Comparison of ENCODE assay signal across 11 cellular contexts in the genomic region with DNA sequence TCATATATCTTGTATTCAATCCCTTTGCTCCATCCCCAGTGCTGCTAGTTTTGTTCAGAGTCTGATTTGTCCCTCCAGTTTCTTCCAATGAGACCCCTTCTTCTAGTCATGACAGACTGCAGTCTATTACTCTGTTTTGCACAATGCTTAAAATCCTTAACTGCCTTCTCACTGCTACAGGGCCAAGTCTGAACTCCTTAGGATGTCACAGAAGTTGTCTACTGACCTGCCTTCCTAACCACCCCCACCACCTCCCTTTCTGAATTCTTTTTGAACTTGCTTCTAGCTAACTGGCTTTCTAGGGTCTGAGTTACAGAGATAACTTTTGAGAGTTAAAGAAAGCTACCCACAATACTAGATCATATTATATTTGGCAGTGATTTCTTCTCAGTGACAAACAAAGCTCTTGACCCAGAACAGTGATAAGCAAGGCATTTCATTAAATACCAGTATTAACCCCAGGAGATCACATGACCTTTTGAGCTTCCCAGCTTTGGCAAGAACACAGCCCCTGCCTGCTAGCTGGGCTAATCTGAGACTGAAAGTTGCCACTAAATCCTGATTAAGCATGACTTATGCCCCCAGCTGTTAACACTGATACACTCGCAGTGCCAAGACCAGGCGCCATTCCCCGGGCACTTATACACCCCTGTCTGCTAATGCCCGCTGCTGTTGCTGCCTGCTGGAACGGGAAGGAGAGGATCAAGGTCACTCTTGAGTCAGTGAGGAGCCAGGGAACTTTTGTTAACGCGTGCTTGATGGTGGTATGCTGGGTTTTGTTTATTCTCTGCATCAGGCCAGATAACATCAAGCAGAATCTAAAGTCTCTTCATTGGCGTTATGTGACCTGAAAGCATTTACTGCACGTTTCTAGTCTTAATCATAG. TPM values are rescaled to one million over a fixed set of nuclear protein-coding genes. Genes with fewer than 3 reads are reported as not detected.
DNase-seq lines count a peak whose midpoint lies in the region; ATAC-seq and TF ChIP-seq lines count a peak whose summit lies in the region.
"Had no signal": no experiment of that assay in that cellular context is flagged by ENCODE, and none has a peak within 500 bp of the region (broad histone marks: within the 10 kb centered on the region; RNA-seq: fewer than 3 reads in every experiment).

No MANE protein-coding gene starts in this region.

- H3K27me3 ChIP-seq in endocrine pancreas (ENCODE audit: control insufficient read depth, insufficient read depth, low read length) = no peaks in the 10 kb centered on the region
- H3K27me3 ChIP-seq in lower lobe of right lung (ENCODE audit: low read depth) = no peaks in the 10 kb centered on the region
- no peaks in the 10 kb centered on the region for H3K27me3 ChIP-seq in tibial artery

- TF ChIP-seq CTCF in lower lobe of right lung (IDR thresholded peaks at IDR 0.05) (no peak), tibial artery (IDR thresholded peaks at IDR 0.05) (no peak)

- H3K36me3 ChIP-seq in endocrine pancreas (ENCODE audit: control insufficient read depth, insufficient read depth, low read length) = no peaks in the 10 kb centered on the region
- H3K36me3 ChIP-seq in lower lobe of right lung = no peaks in the 10 kb centered on the region
- no peaks in the 10 kb centered on the region for H3K36me3 ChIP-seq in tibial artery

- DNase-seq in DMS153 treated with DMSO at 0.1 percent for 48 hours (lab: John Stamatoyannopoulos, UW; ENCODE audit: unreplicated experiment) = peak; percentile 13
- no peak for DNase-seq in DMS153 (lab: John Stamatoyannopoulos, UW)
- no peak for DNase-seq in lower lobe of right lung
- peak in 1 of 2 donors; percentile 32 for DNase-seq in tibial artery
- DNase-seq in activated naive CD4-positive, alpha-beta T cell (lab: John Stamatoyannopoulos, UW) = no peak
- no peak for DNase-seq in effector CD4-positive, alpha-beta T cell
- DNase-seq: NK-92 treated with Interleukin-12 subunit alpha and Interleukin-12 subunit beta, amount 100 ng/mL, for 24 hours had no signal

- H3K9me3 ChIP-seq in endocrine pancreas (ENCODE audit: control insufficient read depth, low read length) (no peaks in the 10 kb centered on the region), lower lobe of right lung (no peaks in the 10 kb centered on the region), tibial artery (no peaks in the 10 kb centered on the region)

- H3K9ac ChIP-seq in endocrine pancreas (ENCODE audit: control insufficient read depth, insufficient read depth, low read length) = no peak overlapping the region

- ATAC-seq in lower lobe of right lung = peak; percentile 55 to 76
- ATAC-seq in HG02678 (IDR thresholded peaks at IDR 0.05; ENCODE audit: unreplicated experiment) = no peak

- peak overlapping the region; percentile 69 for H3K4me3 ChIP-seq in endocrine pancreas (ENCODE audit: control insufficient read depth, insufficient read depth, low read length)
- peak overlapping the region; percentile 51 for H3K4me3 ChIP-seq in lower lobe of right lung
- H3K4me3 ChIP-seq in tibial artery = peak overlapping the region; percentile 48 to 58

- H3K27ac ChIP-seq in lower lobe of right lung (peak overlapping the region; percentile 31), tibial artery (peak overlapping the region; percentile 63 to 70)
- H3K27ac ChIP-seq: 22Rv1 had no signal

- intact Hi-C loops in lower lobe of right lung (cut with DNase I) = no loop called here
- intact Hi-C loops in tibial artery (cut with DNase I; ENCODE audit: low total_unique reads) = no loop called here

- H3K4me1 ChIP-seq in endocrine pancreas (ENCODE audit: control insufficient read depth, insufficient read depth, low read length) = no peaks in the 10 kb centered on the region
- H3K4me1 ChIP-seq in lower lobe of right lung = peaks cover 14% of the 10 kb centered on the region
- peaks cover 0 to 13% (median 8%) of the 10 kb centered on the region in 4 donors for H3K4me1 ChIP-seq in tibial artery

RNA-seq across cellular contexts. Expression of gene ADAMTSL1, which starts 36.4 kb away (rescaled TPM):
- total RNA-seq in lower lobe of right lung = 3.7 TPM
- total RNA-seq: activated CD8-positive, alpha-beta memory T cell treated with anti-CD3 and anti-CD28 coated beads for 36 hours had no signal
